ENCODE assay signal across 8 cellular contexts in the genomic region with DNA sequence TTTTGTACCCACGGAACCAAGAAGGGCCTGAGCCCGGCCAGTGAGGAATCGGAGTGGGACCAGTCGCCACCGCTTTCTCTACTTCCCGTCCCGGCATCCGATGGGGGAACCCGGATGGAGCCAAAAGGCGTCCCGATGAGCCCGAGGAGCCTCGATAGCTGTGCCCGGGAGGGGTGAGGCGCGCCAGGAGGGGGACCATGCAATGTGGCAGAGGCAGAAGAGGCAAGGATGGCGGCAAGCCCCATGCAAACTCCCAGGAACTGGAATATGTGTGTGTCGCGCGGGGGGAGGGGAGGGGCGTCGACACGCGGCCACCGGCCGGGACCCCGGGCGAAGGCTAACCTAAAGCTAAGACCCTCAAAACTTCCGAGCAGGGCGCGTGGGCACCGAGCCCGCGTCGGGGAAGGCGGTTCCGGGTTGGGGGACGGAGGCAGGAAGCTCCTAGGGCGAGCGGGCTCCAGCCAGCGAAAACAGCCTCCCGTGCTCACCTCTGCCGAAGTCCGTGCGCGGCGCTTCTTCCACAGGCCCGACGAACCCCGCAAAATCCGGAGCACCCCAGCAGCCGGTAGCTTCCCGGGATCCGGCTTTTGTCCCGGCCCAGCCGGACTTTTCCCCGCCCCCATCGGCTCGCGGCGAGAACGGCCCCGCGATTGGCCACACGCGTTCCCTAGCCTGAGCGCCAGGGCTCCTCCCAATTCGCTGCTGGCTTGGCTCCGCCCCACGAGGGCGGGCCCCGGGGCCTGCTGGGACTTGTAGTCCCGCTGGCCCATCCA. TPM values are rescaled to one million over a fixed set of nuclear protein-coding genes. Genes with fewer than 3 reads are reported as not detected.
DNase-seq lines count a peak whose midpoint lies in the region; ATAC-seq, FAIRE-seq and TF ChIP-seq lines count a peak whose summit lies in the region.

ACLY (minus strand) TSS at position 560 of the 773 bp plus-strand sequence. CDS start 5,078 bp downstream, outside the sequence.

- H3K9me3 ChIP-seq in right atrium auricular region = no peaks in the 10 kb centered on the region
- H3K9me3 ChIP-seq in uterus = no peaks in the 10 kb centered on the region

- H3K36me3 ChIP-seq in right atrium auricular region (peaks cover 1% of the 10 kb centered on the region), uterus (no peaks in the 10 kb centered on the region)

- peak within 1 kb of the TSS; percentile 80 to 96 for H3K4me3 ChIP-seq in right atrium auricular region
- H3K4me3 ChIP-seq in uterus = peak within 1 kb of the TSS; percentile 73 to 74

- H3K27me3 ChIP-seq in right atrium auricular region (no peaks in the 10 kb centered on the region), uterus (no peaks in the 10 kb centered on the region)

- peak; percentile 98 for FAIRE-seq in GM12892 (lab: Jason Lieb, UNC)

- H3K4me1 ChIP-seq in right atrium auricular region (peaks cover 0 to 51% of the 10 kb centered on the region in 2 donors), uterus (peaks cover 0 to 11% of the 10 kb centered on the region in 2 donors)

- ATAC-seq in HG02852 (IDR thresholded peaks at IDR 0.05; ENCODE audit: unreplicated experiment) = peak; percentile 90

- peak within 1 kb of the TSS; percentile 85 for H3K27ac ChIP-seq in angular gyrus (ENCODE audit: low read depth, low read length)
- peak within 1 kb of the TSS; percentile 86 to 89 for H3K27ac ChIP-seq in right atrium auricular region
- peak within 1 kb of the TSS; percentile 64 to 79 for H3K27ac ChIP-seq in uterus

- TF ChIP-seq CTCF in right atrium auricular region (IDR thresholded peaks at IDR 0.05) = no peak
- TF ChIP-seq CTCF in uterus (IDR thresholded peaks at IDR 0.05) = no peak

- intact Hi-C loops in uterus (cut with DNase I; ENCODE audit: low total_unique reads) = no loop called here

- TF ChIP-seq POLR2A in GM12892 (IDR thresholded peaks at IDR 0.05; ENCODE audit: low read depth, low read length) = peak; percentile 84
- peak; percentile 84 for TF ChIP-seq POLR2A in uterus (IDR thresholded peaks at IDR 0.05)

- DNase-seq in GM12892 (ENCODE audit: insufficient read length) (peak; percentile 100), NCI-H146 treated with DMSO at 0.1 percent for 48 hours (lab: John Stamatoyannopoulos, UW; ENCODE audit: unreplicated experiment) (peak; percentile 93), T-helper 2 cell (peak; percentile 89 to 97 (median 93)), right atrium auricular region (ENCODE audit: low spot score) (peak; percentile 97), pulmonary artery endothelial cell (ENCODE audit: low read depth, low spot score) (peak; percentile 87), uterus (peak; percentile 95 to 98)

RNA-seq across cellular contexts. Expression of gene ACLY, which starts in this region (rescaled TPM):
- 65.0 TPM for polyA plus RNA-seq in GM12892 (2012; ENCODE audit: missing spikeins)
- 10 to 100 TPM; 31.7 to 42.2 TPM for total RNA-seq in right atrium auricular region
- total RNA-seq in pulmonary artery endothelial cell = 340 and 356 TPM in 2 replicates
- 100 to 1,000 TPM in 1 of 4 donors, 10 to 100 TPM in 3; 30.0 to 108 (median 67.3) TPM for total RNA-seq in uterus

Comparison
In these comparisons a context has a peak if more than half of its experiments do, and no peak if none do; other contexts are left out.
1. Peak in every context shown above with its lines: DNase-seq, ATAC-seq, H3K4me3 ChIP-seq and H3K27ac ChIP-seq.